2 cellular contexts compared by ENCODE assay signal in genomic region chr5:175460126-175460525, GRCh38.
TF ChIP-seq lines count a peak whose summit lies in the region.

No MANE protein-coding gene starts in this region.

TF ChIP-seq in K562, 482 proteins besides CTCF, POLR2A, EP300 and RAD21 (continued from another document):
- TF ChIP-seq ZBTB40 (IDR thresholded peaks at IDR 0.05), result no peak
- TF ChIP-seq ZBTB40 (CRISPR knock-in tag; IDR thresholded peaks at IDR 0.05), result no peak
- TF ChIP-seq ARID2 (IDR thresholded peaks at IDR 0.05), result no peak
- no peak for TF ChIP-seq EP400 (IDR thresholded peaks at IDR 0.05)
- TF ChIP-seq PTRF (tag; IDR thresholded peaks at IDR 0.05), result no peak
- no peak for TF ChIP-seq DDX20 (tag; IDR thresholded peaks at IDR 0.05; ENCODE audit: low read depth)
- no peak for TF ChIP-seq ZNF79 (CRISPR knock-in tag; IDR thresholded peaks at IDR 0.05; ENCODE audit: low read depth)
- TF ChIP-seq CTCFL (IDR thresholded peaks at IDR 0.05; ENCODE audit: borderline replicate concordance, insufficient read depth, low read depth, low read length, poor library complexity, severe bottlenecking), result no peak
- no peak for TF ChIP-seq KAT2B (IDR thresholded peaks at IDR 0.05; ENCODE audit: low read depth, low read length)
- no peak for TF ChIP-seq ZNF347 (CRISPR knock-in tag; IDR thresholded peaks at IDR 0.05; ENCODE audit: low read depth)
- TF ChIP-seq KDM5B (IDR thresholded peaks at IDR 0.05; ENCODE audit: insufficient replicate concordance, low read depth, low read length), result no peak
- TF ChIP-seq LEF1 (IDR thresholded peaks at IDR 0.05), result no peak
- TF ChIP-seq NFXL1 (CRISPR knock-in tag; IDR thresholded peaks at IDR 0.05), result no peak
- TF ChIP-seq RFX7 (CRISPR knock-in tag; IDR thresholded peaks at IDR 0.05), result no peak
- TF ChIP-seq PKNOX1 (IDR thresholded peaks at IDR 0.05), result no peak
- no peak for TF ChIP-seq ZNF133 (CRISPR knock-in tag; IDR thresholded peaks at IDR 0.05)
TF ChIP-seq in K562: peak in this region for 0.

TF ChIP-seq in neural cell, 6 proteins besides CTCF, POLR2A, EP300 and RAD21 (continued from another document):
- TF ChIP-seq EZH2 (IDR thresholded peaks at IDR 0.05; ENCODE audit: borderline replicate concordance, insufficient read depth, low read length, poor library complexity, severe bottlenecking), result no peak
- TF ChIP-seq POLR2AphosphoS5 (IDR thresholded peaks at IDR 0.05), result no peak
- no peak for TF ChIP-seq MXI1 (conservative IDR thresholded peaks at IDR 0.05; ENCODE audit: poor library complexity, severe bottlenecking)
